Comparison of ENCODE assay signal across 19 cellular contexts in the genomic region with DNA sequence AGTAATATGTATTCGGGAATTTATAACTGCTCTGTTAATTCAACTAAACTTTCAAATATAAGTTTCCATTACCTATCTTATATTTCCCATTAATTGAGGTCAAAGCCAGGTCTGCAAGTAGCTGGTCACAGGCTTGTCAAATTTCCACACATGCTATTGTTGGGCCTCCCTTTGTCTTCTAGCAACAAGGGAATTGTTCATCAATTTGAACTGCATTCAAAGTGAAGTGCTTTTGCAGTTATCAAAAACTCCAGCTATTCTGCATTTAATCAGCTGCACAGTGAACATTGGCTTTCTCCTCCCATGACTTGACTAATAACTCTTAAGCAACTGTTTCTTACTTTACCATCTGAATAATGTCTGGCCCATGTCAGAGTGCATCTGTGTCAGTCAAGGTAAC.
"Had no signal": no experiment of that assay in that cellular context is flagged by ENCODE, and none has a peak within 500 bp of the region (broad histone marks: within the 10 kb centered on the region; RNA-seq: fewer than 3 reads in every experiment).

No MANE protein-coding gene starts in this region.

- H3K27me3 ChIP-seq: gastrocnemius medialis, heart left ventricle, ovary, tibial nerve, uterus had no signal

- DNase-seq: activated CD4-positive, alpha-beta T cell treated with anti-CD3 and anti-CD28 coated beads, Interleukin-2, amount 50 U/mL, for 48 hours; activated naive CD8-positive, alpha-beta T cell treated with anti-CD3 and anti-CD28 coated beads for 36 hours; amniotic stem cell; effector CD8-positive, alpha-beta T cell; gastrocnemius medialis; heart left ventricle; left ventricle myocardium superior; mesenchymal stem cell; mucosa of descending colon; naive thymus-derived CD4-positive, alpha-beta T cell; ovary; stimulated activated CD4-positive, alpha-beta T cell treated with anti-CD3 and anti-CD28 coated beads, Interleukin-4, amount 100 ng/mL, for 4 hours; stimulated activated naive CD4-positive, alpha-beta T cell; T-helper 2 cell; uterus; WERI-Rb-1 had no signal

- H3K4me3 ChIP-seq: gastrocnemius medialis, heart left ventricle, mucosa of descending colon, ovary, tibial nerve, uterus had no signal

- H3K36me3 ChIP-seq: gastrocnemius medialis, heart left ventricle, ovary, tibial nerve, uterus, WERI-Rb-1 had no signal

- H3K9me3 ChIP-seq: gastrocnemius medialis, heart left ventricle, mucosa of descending colon, ovary, tibial nerve, uterus had no signal

- H3K4me1 ChIP-seq: gastrocnemius medialis, heart left ventricle, uterus had no signal

- ATAC-seq: esophagus mucosa; gastrocnemius medialis; heart left ventricle; left ventricle myocardium superior; mucosa of descending colon; naive thymus-derived CD4-positive, alpha-beta T cell; sciatic nerve had no signal

- H3K27ac ChIP-seq: gastrocnemius medialis, heart left ventricle, ovary, tibial nerve, uterus, WERI-Rb-1 had no signal
